In the genomic region with DNA sequence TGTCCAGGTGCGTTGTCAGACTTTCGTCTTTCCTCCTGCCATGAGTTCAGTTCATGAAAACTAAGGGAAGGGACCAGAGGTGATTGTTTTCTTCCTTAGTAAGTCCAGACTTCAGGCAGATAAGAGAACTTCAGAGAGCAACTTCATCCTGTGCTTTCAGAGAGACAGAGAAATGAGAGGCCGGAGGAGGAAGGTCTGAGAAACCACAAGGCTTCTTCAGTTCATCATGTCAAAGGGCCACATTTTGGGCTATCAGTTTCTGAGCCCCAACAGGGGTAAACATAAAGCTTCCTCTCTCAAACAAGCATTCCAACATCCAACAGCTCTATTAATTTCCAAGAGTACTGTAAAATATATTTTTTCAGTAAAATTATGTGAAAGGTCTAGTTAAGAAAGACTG, we compare ENCODE assay signal across 19 cellular contexts.
"Had no signal": no experiment of that assay in that cellular context is flagged by ENCODE, and none has a peak within 500 bp of the region (broad histone marks: within the 10 kb centered on the region; RNA-seq: fewer than 3 reads in every experiment).

No MANE protein-coding gene starts in this region.

- H3K4me1 Mint-ChIP-seq: immature natural killer cell; natural killer cell; stimulated activated naive B cell treated with anti-CD40 and anti-IgM and Interleukin-4, amounts not matched to agents 10 μg/mL and 1 μg/mL and 100 μg/mL, for 72 hours had no signal

- H3K27ac Mint-ChIP-seq: immature natural killer cell; natural killer cell; progenitor cell of endocrine pancreas; stimulated activated naive B cell treated with anti-CD40 and anti-IgM and Interleukin-4, amounts not matched to agents 10 μg/mL and 1 μg/mL and 100 μg/mL, for 72 hours; stimulated activated naive CD8-positive, alpha-beta T cell treated with anti-CD3 and anti-CD28 coated beads, Interleukin-15, Interleukin-2, amounts not matched to agents 100 ng/mL and 50 ng/mL, for 24 hours had no signal

- H3K9me3 Mint-ChIP-seq: immature natural killer cell; natural killer cell; neural crest cell; stimulated activated naive B cell treated with anti-CD40 and anti-IgM and Interleukin-4, amounts not matched to agents 10 μg/mL and 1 μg/mL and 100 μg/mL, for 72 hours; stimulated activated naive CD8-positive, alpha-beta T cell treated with anti-CD3 and anti-CD28 coated beads, Interleukin-15, Interleukin-2, amounts not matched to agents 100 ng/mL and 50 ng/mL, for 24 hours had no signal

- H3K4me3 Mint-ChIP-seq: immature natural killer cell; natural killer cell; neural crest cell; stimulated activated naive B cell treated with anti-CD40 and anti-IgM and Interleukin-4, amounts not matched to agents 10 μg/mL and 1 μg/mL and 100 μg/mL, for 72 hours; stimulated activated naive CD8-positive, alpha-beta T cell treated with anti-CD3 and anti-CD28 coated beads, Interleukin-15, Interleukin-2, amounts not matched to agents 100 ng/mL and 50 ng/mL, for 24 hours had no signal

- H3K27me3 Mint-ChIP-seq: stimulated activated naive B cell treated with anti-CD40 and anti-IgM and Interleukin-4, amounts not matched to agents 10 μg/mL and 1 μg/mL and 100 μg/mL, for 72 hours; stimulated activated naive CD8-positive, alpha-beta T cell treated with anti-CD3 and anti-CD28 coated beads, Interleukin-15, Interleukin-2, amounts not matched to agents 100 ng/mL and 50 ng/mL, for 24 hours had no signal

- H3K36me3 Mint-ChIP-seq: immature natural killer cell; natural killer cell; stimulated activated naive B cell treated with anti-CD40 and anti-IgM and Interleukin-4, amounts not matched to agents 10 μg/mL and 1 μg/mL and 100 μg/mL, for 72 hours had no signal

- DNase-seq: effector memory CD4-positive, alpha-beta T cell; esophagus squamous epithelium; foreskin melanocyte; glutamatergic neuron; heart right ventricle; hippocampal formation; immature natural killer cell; left ventricle myocardium superior; lower lobe of right lung; natural killer cell; right lobe of liver; small intestine; stimulated activated CD4-positive, alpha-beta T cell treated with anti-CD3 and anti-CD28 coated beads, Interleukin-15, amount 100 ng/mL, for 24 hours; stimulated activated CD4-positive, alpha-beta T cell treated with anti-CD3 and anti-CD28 coated beads, Interleukin-2, amount 100 ng/mL, for 48 hours; stimulated activated naive B cell treated with anti-CD40 and anti-IgM and Interleukin-4, amounts not matched to agents 10 μg/mL and 1 μg/mL and 100 μg/mL, for 72 hours; upper lobe of left lung had no signal

- ATAC-seq: heart right ventricle; left ventricle myocardium superior; lower lobe of right lung; natural killer cell; right lobe of liver; stimulated activated naive B cell treated with anti-CD40 and anti-IgM and Interleukin-4, amounts not matched to agents 10 μg/mL and 1 μg/mL and 100 μg/mL, for 72 hours had no signal
